In the genomic region with DNA sequence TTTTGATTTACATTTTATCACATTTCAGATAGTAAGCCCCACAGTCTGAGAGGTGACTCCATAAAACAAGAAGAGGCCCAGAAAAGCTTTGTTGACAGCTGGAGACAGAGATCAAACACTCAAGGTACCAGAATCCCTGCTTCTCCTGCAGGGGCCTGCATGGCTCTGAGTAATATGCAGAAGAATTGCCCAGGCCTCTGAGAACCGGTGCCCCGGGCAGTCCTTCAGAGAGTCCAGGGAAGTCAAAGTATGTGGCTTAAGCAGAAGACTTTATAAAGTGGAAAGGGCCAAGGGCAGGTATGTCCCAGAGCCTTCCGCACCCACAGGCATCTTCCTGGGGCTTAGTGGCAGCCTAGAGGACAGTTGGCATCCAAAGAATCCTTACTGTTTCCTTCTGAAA, we compare ENCODE assay signal across 18 cellular contexts. TPM values are rescaled to one million over a fixed set of nuclear protein-coding genes. Genes with fewer than 3 reads are reported as not detected.
DNase-seq lines count a peak whose midpoint lies in the region; ATAC-seq, FAIRE-seq and TF ChIP-seq lines count a peak whose summit lies in the region.
"Had no signal": no experiment of that assay in that cellular context is flagged by ENCODE, and none has a peak within 500 bp of the region (broad histone marks: within the 10 kb centered on the region; RNA-seq: fewer than 3 reads in every experiment).

No MANE protein-coding gene starts in this region.

- intact Hi-C loops in mammary epithelial cell (cut with micrococcal nuclease) (no loop called here), breast epithelium (cut with DNase I; ENCODE audit: low total_unique reads) (no loop called here), kidney (cut with DNase I) (no loop called here)

- CTCF ChIA-PET in mammary epithelial cell (lab: Charles Lee; ENCODE audit: low non-redundant PET) = no interaction called here

- ATAC-seq in esophagus mucosa (peak; percentile 18), HG03039 (IDR thresholded peaks at IDR 0.05; ENCODE audit: unreplicated experiment) (no peak)
- ATAC-seq: HepG2 had no signal

- H3K4me2 ChIP-seq in mammary epithelial cell (ENCODE audit: insufficient read depth, low read depth, low read length) = no peak overlapping the region
- H3K4me2 ChIP-seq: BLaER1 had no signal

- H3K27ac ChIP-seq in mammary epithelial cell (ENCODE audit: insufficient read depth, low read depth, low read length) (no peak overlapping the region), breast epithelium (peak overlapping the region in 1 of 2 donors; percentile 35), kidney (ENCODE audit: low read depth in 2 of 2, low read length in 2 of 2) (no peak overlapping the region)
- H3K27ac ChIP-seq: BLaER1 had no signal

- in situ Hi-C loops in mammary epithelial cell (cut with MboI; ENCODE audit: low sequenced_read_pairs in 2 of 2) = loop anchor here (10.0 to 25.0 kb wide), 2 partner anchors 85 to 203 kb away; a partner anchor contains a TSS

- H3K9ac ChIP-seq in mammary epithelial cell (ENCODE audit: insufficient read depth, low read length) (no peak overlapping the region), kidney (ENCODE audit: low read length in 2 of 2) (no peak overlapping the region)
- H3K9ac ChIP-seq: BLaER1 had no signal

- H3K79me2 ChIP-seq in mammary epithelial cell (ENCODE audit: insufficient read depth, low read length) = no peaks in the 10 kb centered on the region

- WGBS in mammary epithelial cell (ENCODE audit: low coverage, missing lambda C conversion rate) = 10% methylated on average over 3 of the region's 3 CpGs

- dilution Hi-C loops in mammary epithelial cell (cut with HindIII; ENCODE audit: low sequenced_read_pairs) = no loop called here

- no peak for TF ChIP-seq POLR2A in breast epithelium (IDR thresholded peaks at IDR 0.05)
- no peak for TF ChIP-seq POLR2A in H54 (IDR thresholded peaks at IDR 0.05; ENCODE audit: low read depth, low read length)

- no TSS peak for BruUV-seq in mammary epithelial cell (replicated peaks; lab: Mats Ljungman, UMichigan)

- TF ChIP-seq CTCF in mammary epithelial cell (conservative IDR thresholded peaks at IDR 0.05 in 1 of 2, IDR thresholded peaks at IDR 0.05 in 1 of 2; ENCODE audit: extremely low read depth in 1 of 2, insufficient read depth in 1 of 2, low read depth in 1 of 2, low read length in 2 of 2) = peak in 1 of 2 donors; percentile 3
- TF ChIP-seq CTCF in breast epithelium (IDR thresholded peaks at IDR 0.05) = no peak
- no peak for TF ChIP-seq CTCF in kidney (IDR thresholded peaks at IDR 0.05; ENCODE audit: borderline replicate concordance, extremely low read depth, insufficient read depth)

- H3K4me3 ChIP-seq in mammary epithelial cell (replicated peaks in 1 of 3; ENCODE audit: insufficient read depth in 1 of 3, low read depth in 2 of 3, low read length in 3 of 3) (no peak overlapping the region), breast epithelium (no peak overlapping the region), kidney (ENCODE audit: low read length in 2 of 2) (no peak overlapping the region)
- H3K4me3 ChIP-seq: BLaER1 had no signal

- H3K36me3 ChIP-seq in mammary epithelial cell (ENCODE audit: insufficient read depth, low read length) (peaks cover 27% of the 10 kb centered on the region), breast epithelium (no peaks in the 10 kb centered on the region), kidney (ENCODE audit: control insufficient read depth in 1 of 2, insufficient read depth in 2 of 2, low read length in 2 of 2) (peaks cover 21 to 45% of the 10 kb centered on the region in 2 donors)

- H3K9me3 ChIP-seq in mammary epithelial cell (replicated peaks; ENCODE audit: insufficient read depth, low read length) (no peaks in the 10 kb centered on the region), breast epithelium (no peaks in the 10 kb centered on the region), kidney (ENCODE audit: control insufficient read depth in 1 of 2, low read length in 2 of 2) (no peaks in the 10 kb centered on the region)
- H3K9me3 ChIP-seq: BLaER1 had no signal

- DNase-seq in mammary epithelial cell (peak; percentile 30), breast epithelium (ENCODE audit: low spot score in 2 of 2) (no peak), kidney (peak; percentile 29), SKM-1 (lab: John Stamatoyannopoulos, UW; ENCODE audit: unreplicated experiment) (no peak), H54 (ENCODE audit: insufficient read length, low spot score) (no peak)
- DNase-seq: 8988T; CD4-positive, alpha-beta memory T cell; DMS153; DMS79; GDM1; GOT3; H9 had no signal

- FAIRE-seq in kidney (lab: Jason Lieb, UNC) (no peak), H54 (lab: Jason Lieb, UNC) (no peak)
- FAIRE-seq: GM12892, GM18507, HepG2 had no signal

- no peak overlapping the region for H2AFZ ChIP-seq in mammary epithelial cell (ENCODE audit: low read depth, low read length)

- H3K27me3 ChIP-seq in mammary epithelial cell (ENCODE audit: insufficient read depth, low read length) = no peaks in the 10 kb centered on the region
- H3K27me3 ChIP-seq in breast epithelium = no peaks in the 10 kb centered on the region
- H3K27me3 ChIP-seq: BLaER1 had no signal

- H3K4me1 ChIP-seq in mammary epithelial cell (ENCODE audit: insufficient read depth, low read length) (peaks cover 19% of the 10 kb centered on the region), breast epithelium (no peaks in the 10 kb centered on the region), kidney (ENCODE audit: control insufficient read depth in 1 of 2, insufficient read depth in 1 of 2, low read depth in 1 of 2, low read length in 2 of 2) (no peaks in the 10 kb centered on the region)

- H4K20me1 ChIP-seq in mammary epithelial cell (ENCODE audit: insufficient read depth, low read length) = no peaks in the 10 kb centered on the region
- H4K20me1 ChIP-seq: BLaER1 had no signal

RNA-seq across cellular contexts. Expression of a gene that starts 12.8 kb away (rescaled TPM):
- 10 to 100 TPM in 1 of 2 donors, 1 to 10 TPM in 1; 7.2 to 13.2 TPM for total RNA-seq in mammary epithelial cell
- 11.7 TPM for polyA plus RNA-seq in mammary epithelial cell
- polyA minus RNA-seq in mammary epithelial cell = 10.1 TPM
- 1 to 10 TPM; 8.2 to 8.6 (median 8.2) TPM for total RNA-seq in breast epithelium
- 6.3 TPM for total RNA-seq in esophagus mucosa
- total RNA-seq in kidney = 6.7 TPM
- 5.4 TPM for polyA plus RNA-seq in kidney (ENCODE audit: insufficient read depth, low read depth, low replicate concordance)

RNA-seq across cellular contexts. Expression of a gene that starts 19.3 kb away (rescaled TPM):
- total RNA-seq in mammary epithelial cell = 100 to 1,000 TPM in 1 of 2 donors, 10 to 100 TPM in 1; 80.5 to 270 TPM
- polyA plus RNA-seq in mammary epithelial cell = 224 TPM
- 32.7 TPM for polyA minus RNA-seq in mammary epithelial cell
- 100 to 1,000 TPM; 270 to 343 (median 333) TPM for total RNA-seq in breast epithelium
- 244 TPM for total RNA-seq in esophagus mucosa
- total RNA-seq in kidney = 195 TPM
- 631 TPM for polyA plus RNA-seq in kidney (ENCODE audit: insufficient read depth, low read depth, low replicate concordance)

RNA-seq across cellular contexts. Expression of a gene that starts 19.4 kb away (rescaled TPM):
- total RNA-seq in mammary epithelial cell (10 to 100 TPM; 25.6 to 27.3 TPM), breast epithelium (10 to 100 TPM; 12.5 to 14.7 (median 13.9) TPM), esophagus mucosa (15.3 TPM), kidney (13.8 TPM)
- polyA plus RNA-seq in mammary epithelial cell (46.3 TPM), kidney (ENCODE audit: insufficient read depth, low read depth, low replicate concordance) (32.8 TPM)
- polyA minus RNA-seq in mammary epithelial cell = 13.6 TPM

RNA-seq across cellular contexts. Expression of a gene that starts 29.4 kb away (rescaled TPM):
- total RNA-seq in mammary epithelial cell (100 to 1,000 TPM; 163 to 195 TPM), breast epithelium (100 to 1,000 TPM in 2 of 3 donors, 10 to 100 TPM in 1; 60.2 to 182 (median 148) TPM), esophagus mucosa (62.0 TPM), kidney (224 TPM)
- polyA plus RNA-seq in mammary epithelial cell (100 TPM), kidney (ENCODE audit: insufficient read depth, low read depth, low replicate concordance) (101 TPM)
- 205 TPM for polyA minus RNA-seq in mammary epithelial cell

RNA-seq across cellular contexts. Expression of a gene that starts 44.6 kb away (rescaled TPM):
- total RNA-seq in mammary epithelial cell = 100 to 1,000 TPM in 1 of 2 donors, 10 to 100 TPM in 1; 56.0 to 124 TPM
- polyA plus RNA-seq in mammary epithelial cell = 114 TPM
- polyA minus RNA-seq in mammary epithelial cell = 136 TPM
- 10 to 100 TPM; 65.6 to 90.1 (median 77.0) TPM for total RNA-seq in breast epithelium
- 210 TPM for total RNA-seq in esophagus mucosa
- 214 TPM for total RNA-seq in kidney
- polyA plus RNA-seq in kidney (ENCODE audit: insufficient read depth, low read depth, low replicate concordance) = 157 TPM

Comparison
In these comparisons a context has a peak if more than half of its experiments do, and no peak if none do; other contexts are left out.
1. DNase-seq: peak in mammary epithelial cell (single experiment) and kidney (single experiment); none in breast epithelium (0 of 2), SKM-1 (single experiment) and H54 (single experiment).